ENCODE assay signal across 10 cellular contexts in genomic region chr2:31987454-31987853, GRCh38. TPM values are rescaled to one million over a fixed set of nuclear protein-coding genes. Genes with fewer than 3 reads are reported as not detected.
DNase-seq lines count a peak whose midpoint lies in the region; ATAC-seq and TF ChIP-seq lines count a peak whose summit lies in the region.
"Had no signal": no experiment of that assay in that cellular context is flagged by ENCODE, and none has a peak within 500 bp of the region (broad histone marks: within the 10 kb centered on the region; RNA-seq: fewer than 3 reads in every experiment).

No MANE protein-coding gene starts in this region.

- H3K4me1 Mint-ChIP-seq in activated CD4-positive, alpha-beta T cell treated with anti-CD3 and anti-CD28 coated beads for 36 hours: peaks cover 34% of the 10 kb centered on the region
- peaks cover 12% of the 10 kb centered on the region for H3K4me1 Mint-ChIP-seq in osteocyte (ENCODE audit: unreplicated experiment)

- H3K27me3 Mint-ChIP-seq in activated CD4-positive, alpha-beta T cell treated with anti-CD3 and anti-CD28 coated beads for 36 hours: no peaks in the 10 kb centered on the region
- H3K27me3 Mint-ChIP-seq in osteocyte (ENCODE audit: unreplicated experiment): no peaks in the 10 kb centered on the region

- peak; percentile 91 for ATAC-seq in activated CD4-positive, alpha-beta T cell treated with anti-CD3 and anti-CD28 coated beads for 36 hours
- ATAC-seq in HG02973 (IDR thresholded peaks at IDR 0.05; ENCODE audit: unreplicated experiment): no peak
- no peak for ATAC-seq in upper lobe of right lung

- H3K9me3 ChIP-seq in MG63 (no peaks in the 10 kb centered on the region), upper lobe of right lung (no peaks in the 10 kb centered on the region)

- no peaks in the 10 kb centered on the region for H3K27me3 ChIP-seq in MG63
- H3K27me3 ChIP-seq in upper lobe of right lung: no peaks in the 10 kb centered on the region

- H3K9me3 Mint-ChIP-seq in activated CD4-positive, alpha-beta T cell treated with anti-CD3 and anti-CD28 coated beads for 36 hours (ENCODE audit: low read depth): no peaks in the 10 kb centered on the region
- H3K9me3 Mint-ChIP-seq in osteocyte (ENCODE audit: unreplicated experiment): no peaks in the 10 kb centered on the region

- no peak overlapping the region for H3K4me3 ChIP-seq in MG63
- no peak overlapping the region for H3K4me3 ChIP-seq in upper lobe of right lung
- H3K4me3 ChIP-seq: lung had no signal

- peak overlapping the region; percentile 21 for H3K27ac Mint-ChIP-seq in activated CD4-positive, alpha-beta T cell treated with anti-CD3 and anti-CD28 coated beads for 36 hours
- H3K27ac Mint-ChIP-seq in osteocyte (ENCODE audit: unreplicated experiment): peak overlapping the region; percentile 4

- TF ChIP-seq CTCF in osteocyte (IDR thresholded peaks at IDR 0.05) (no peak), upper lobe of right lung (IDR thresholded peaks at IDR 0.05) (no peak)

- POLR2A ChIA-PET in activated CD4-positive, alpha-beta T cell treated with anti-CD3 and anti-CD28 coated beads for 36 hours (lab: Charles Lee): interaction anchor here (0.6 kb wide), 1 partner anchor 75 kb away, joined by 3 read pairs; no protein-coding TSS in a partner anchor

- H3K4me1 ChIP-seq in upper lobe of right lung: no peaks in the 10 kb centered on the region

- CTCF ChIA-PET in activated CD4-positive, alpha-beta T cell treated with anti-CD3 and anti-CD28 coated beads for 36 hours (lab: Charles Lee): interaction anchor here (1.2 kb wide), 1 partner anchor 27 kb away, joined by 3 read pairs; no protein-coding TSS in a partner anchor

- intact Hi-C loops in activated CD4-positive, alpha-beta T cell treated with anti-CD3 and anti-CD28 coated beads for 36 hours (cut with DNase I, micrococcal nuclease): no loop called here
- intact Hi-C loops in upper lobe of right lung (cut with DNase I): no loop called here

- H3K4me3 Mint-ChIP-seq in activated CD4-positive, alpha-beta T cell treated with anti-CD3 and anti-CD28 coated beads for 36 hours: no peak overlapping the region
- H3K4me3 Mint-ChIP-seq in osteocyte (ENCODE audit: unreplicated experiment): no peak overlapping the region

- peaks cover 13% of the 10 kb centered on the region for H3K36me3 Mint-ChIP-seq in activated CD4-positive, alpha-beta T cell treated with anti-CD3 and anti-CD28 coated beads for 36 hours (ENCODE audit: low read depth)
- H3K36me3 Mint-ChIP-seq in osteocyte (ENCODE audit: unreplicated experiment): no peaks in the 10 kb centered on the region

- no peak overlapping the region for H3K27ac ChIP-seq in upper lobe of right lung

- H3K36me3 ChIP-seq in MG63 (no peaks in the 10 kb centered on the region), upper lobe of right lung (no peaks in the 10 kb centered on the region)

- DNase-seq in activated CD4-positive, alpha-beta T cell treated with anti-CD3 and anti-CD28 coated beads for 36 hours: peak; percentile 35
- no peak for DNase-seq in activated CD4-positive, alpha-beta T cell treated with anti-CD3 and anti-CD28 coated beads, Interleukin-2, amount 50 U/mL, for 48 hours
- DNase-seq in MG63: peak; percentile 80
- peak; percentile 69 for DNase-seq in dermis blood vessel endothelial cell
- no peak for DNase-seq in osteocyte (ENCODE audit: extremely low spot score, unreplicated experiment)
- DNase-seq in LoVo (ENCODE audit: low spot score): no peak
- no peak for DNase-seq in upper lobe of right lung
- DNase-seq: NCI-H1092 treated with DMSO at 0.1 percent for 48 hours had no signal

RNA-seq across cellular contexts. Expression of gene MEMO1, which starts 23.4 kb away (rescaled TPM):
- total RNA-seq in activated CD4-positive, alpha-beta T cell treated with anti-CD3 and anti-CD28 coated beads for 36 hours: 10 to 100 TPM; 49.8 to 53.5 TPM
- 82.3 and 85.8 TPM in 2 replicates for total RNA-seq in MG63 (2014; rRNA removed; shearing (Covaris generic); ENCODE audit: low replicate concordance)
- total RNA-seq in dermis blood vessel endothelial cell (37.3 and 49.1 TPM in 2 replicates), osteocyte (44.3 and 48.1 TPM in 2 replicates), upper lobe of right lung (32.2 TPM)

RNA-seq across cellular contexts. Expression of gene DPY30, which starts 52.2 kb away (rescaled TPM):
- total RNA-seq in activated CD4-positive, alpha-beta T cell treated with anti-CD3 and anti-CD28 coated beads for 36 hours: 10 to 100 TPM; 74.2 to 78.6 TPM
- 145 and 202 TPM in 2 replicates for total RNA-seq in MG63 (2014; rRNA removed; shearing (Covaris generic); ENCODE audit: low replicate concordance)
- 74.4 and 75.7 TPM in 2 replicates for total RNA-seq in dermis blood vessel endothelial cell
- total RNA-seq in osteocyte: 54.1 and 56.4 TPM in 2 replicates
- total RNA-seq in upper lobe of right lung: 53.7 TPM

Comparison
In these comparisons a context has a peak if more than half of its experiments do, and no peak if none do; other contexts are left out.
1. DNase-seq: peak in activated CD4-positive, alpha-beta T cell treated with anti-CD3 and anti-CD28 coated beads for 36 hours (single experiment), MG63 (single experiment) and dermis blood vessel endothelial cell (single experiment); none in activated CD4-positive, alpha-beta T cell treated with anti-CD3 and anti-CD28 coated beads, Interleukin-2, amount 50 U/mL, for 48 hours (0 of 2), osteocyte (single experiment), LoVo (single experiment) and upper lobe of right lung (single experiment).